9 cellular contexts compared by ENCODE assay signal in the genomic region with DNA sequence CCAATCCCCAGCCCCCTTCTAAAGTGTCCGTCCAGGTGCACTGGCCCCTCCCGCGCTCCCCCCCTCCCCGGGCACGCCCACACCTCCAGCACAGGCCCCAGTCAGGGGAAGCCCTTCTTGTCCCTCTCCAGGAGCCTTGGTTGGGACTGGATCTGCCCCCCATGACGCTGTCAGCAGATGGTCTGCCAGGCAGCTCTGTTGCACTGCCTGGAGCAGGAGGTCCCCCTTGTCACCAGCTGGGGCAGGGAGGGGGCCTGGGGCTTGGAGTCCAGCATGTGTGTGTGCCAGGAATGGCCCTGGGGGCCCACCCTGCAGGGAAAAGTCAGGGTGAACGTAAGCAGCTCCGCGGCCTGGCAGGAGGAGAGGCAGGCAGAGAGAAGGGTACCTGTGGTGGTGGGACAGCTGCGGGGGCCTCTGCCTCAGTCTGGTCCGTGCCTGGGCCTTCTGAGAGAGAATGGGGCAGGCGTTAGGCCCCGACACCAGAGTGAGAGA. TPM values are rescaled to one million over a fixed set of nuclear protein-coding genes. Genes with fewer than 3 reads are reported as not detected.
DNase-seq lines count a peak whose midpoint lies in the region; ATAC-seq and TF ChIP-seq lines count a peak whose summit lies in the region.
"Had no signal": no experiment of that assay in that cellular context is flagged by ENCODE, and none has a peak within 500 bp of the region (broad histone marks: within the 10 kb centered on the region; RNA-seq: fewer than 3 reads in every experiment).

No MANE protein-coding gene starts in this region.

- in situ Hi-C loops in G401 (cut with HindIII; ENCODE audit: low sequenced_read_pairs), result no loop called here

- H3K4me3 Mint-ChIP-seq in T-helper 2 cell treated with Interferon-gamma antibody and Interleukin-4, amounts not matched to agents 5 μg/mL and 100 μg/mL, for 36 hours, result peak overlapping the region; percentile 79
- peak overlapping the region; percentile 70 to 85 (median 76) for H3K4me3 Mint-ChIP-seq in T-cell

- ATAC-seq in T-cell (replicated peaks in 1 of 4), result no peak
- ATAC-seq in foreskin keratinocyte, result peak; percentile 13

- H3K4me1 Mint-ChIP-seq in T-helper 2 cell treated with Interferon-gamma antibody and Interleukin-4, amounts not matched to agents 5 μg/mL and 100 μg/mL, for 36 hours (ENCODE audit: low read depth), result peaks cover 16% of the 10 kb centered on the region
- H3K4me1 Mint-ChIP-seq in T-cell, result peaks cover 14 to 28% (median 19%) of the 10 kb centered on the region in 3 donors

- H3K9me3 Mint-ChIP-seq in T-helper 2 cell treated with Interferon-gamma antibody and Interleukin-4, amounts not matched to agents 5 μg/mL and 100 μg/mL, for 36 hours, result no peaks in the 10 kb centered on the region
- H3K9me3 Mint-ChIP-seq in T-cell, result no peaks in the 10 kb centered on the region

- TF ChIP-seq POLR2A in spleen (IDR thresholded peaks at IDR 0.05), result no peak

- intact Hi-C loops in spleen (cut with DNase I; ENCODE audit: low total_unique reads), result no loop called here

- H3K4me1 ChIP-seq in foreskin keratinocyte (peaks cover 9% of the 10 kb centered on the region), spleen (peaks cover 21 to 58% (median 43%) of the 10 kb centered on the region in 6 donors)

- H3K9me3 ChIP-seq in spleen, result no peaks in the 10 kb centered on the region

- CTCF ChIA-PET in T-cell (lab: Charles Lee), result interaction anchor here in 1 of 2 donors (0.6 kb wide), 1 partner anchor 961 kb away, joined by 3 read pairs; no protein-coding TSS in a partner anchor

- H3K27ac ChIP-seq in foreskin keratinocyte (no peak overlapping the region), spleen (peak overlapping the region; percentile 89 to 98 (median 96))
- H3K27ac ChIP-seq: brain microvascular endothelial cell had no signal

- H3K27me3 ChIP-seq in foreskin keratinocyte (no peaks in the 10 kb centered on the region), spleen (replicated peaks in 1 of 7) (no peaks in the 10 kb centered on the region), H7 (ENCODE audit: control insufficient read depth, insufficient read depth, low read length) (no peaks in the 10 kb centered on the region)
- H3K27me3 ChIP-seq: brain microvascular endothelial cell had no signal

- H3K4me3 ChIP-seq in spleen, result peak overlapping the region in 5 of 8 donors; percentile 66 to 91 (median 70)
- no peak overlapping the region for H3K4me3 ChIP-seq in H7 (ENCODE audit: insufficient read depth, low read depth, low read length)

- peaks cover 20% of the 10 kb centered on the region for H3K36me3 Mint-ChIP-seq in T-helper 2 cell treated with Interferon-gamma antibody and Interleukin-4, amounts not matched to agents 5 μg/mL and 100 μg/mL, for 36 hours (ENCODE audit: low read depth)
- H3K36me3 Mint-ChIP-seq in T-cell, result peaks cover 6% of the 10 kb centered on the region

- 67 to 87% (median 83%) methylated on average over 10 to 13 of the region's 13 CpGs for WGBS in spleen, 5 donors

- no peaks in the 10 kb centered on the region for H3K27me3 Mint-ChIP-seq in T-helper 2 cell treated with Interferon-gamma antibody and Interleukin-4, amounts not matched to agents 5 μg/mL and 100 μg/mL, for 36 hours (ENCODE audit: low read depth)
- no peaks in the 10 kb centered on the region for H3K27me3 Mint-ChIP-seq in T-cell

- H3K36me3 ChIP-seq in spleen, result peaks cover 4 to 69% (median 51%) of the 10 kb centered on the region in 6 donors
- H3K36me3 ChIP-seq in H7 (replicated peaks; ENCODE audit: control insufficient read depth, insufficient read depth, low read length), result peaks cover 14% of the 10 kb centered on the region

- POLR2A ChIA-PET in T-cell (lab: Charles Lee), result no interaction called here

- peak overlapping the region; percentile 82 for H3K27ac Mint-ChIP-seq in T-helper 2 cell treated with Interferon-gamma antibody and Interleukin-4, amounts not matched to agents 5 μg/mL and 100 μg/mL, for 36 hours
- H3K27ac Mint-ChIP-seq in T-cell, result peak overlapping the region; percentile 61 to 72

- TF ChIP-seq CTCF in foreskin keratinocyte (conservative IDR thresholded peaks at IDR 0.05) (no peak), spleen (IDR thresholded peaks at IDR 0.05 in 8 of 11, conservative IDR thresholded peaks at IDR 0.05 in 3 of 11) (no peak)

- DNase-seq in T-helper 2 cell treated with Interferon-gamma antibody and Interleukin-4, amounts not matched to agents 5 μg/mL and 100 μg/mL, for 36 hours (ENCODE audit: low spot score), result no peak
- DNase-seq in T-helper 2 cell (no peak), T-cell (peak in 1 of 34 experiments; percentile 24), foreskin keratinocyte (peak in 1 of 2 donors; percentile 26), spleen (peak; percentile 84), A172 (ENCODE audit: low spot score) (no peak), G401 (ENCODE audit: low spot score) (no peak), H7 (no peak)

RNA-seq across cellular contexts. Expression of a gene that starts 1.6 kb away (rescaled TPM):
- total RNA-seq in T-cell, result 100 to 1,000 TPM in 1 of 5 donors, 10 to 100 TPM in 4; 58.9 to 128 (median 73.7) TPM
- 52.1 and 66.7 TPM in 2 replicates for total RNA-seq in foreskin keratinocyte
- 54.0 and 66.9 TPM in 2 replicates for polyA plus RNA-seq in foreskin keratinocyte
- 10 to 100 TPM; 53.0 to 88.8 (median 85.3) TPM for total RNA-seq in spleen
- polyA plus RNA-seq in spleen, result 10 to 100 TPM; 52.3 to 99.1 (median 73.9) TPM
- total RNA-seq in A172 (2014; rRNA removed; shearing (Covaris generic)), result 6.4 and 12.0 TPM in 2 replicates
- 1.1 and 3.6 TPM in 2 replicates for total RNA-seq in G401 (2014; rRNA removed; shearing (Covaris generic))
- total RNA-seq in H7 (2014; rRNA removed; shearing (Covaris generic)), result 13.6 and 14.6 TPM in 2 replicates

RNA-seq across cellular contexts. Expression of a gene that starts 10.6 kb away (rescaled TPM):
- under 1 TPM in 2 of 5 donors, not detected in 3; 0.26 to 0.29 TPM for total RNA-seq in T-cell
- total RNA-seq in foreskin keratinocyte, result not detected in 2 replicates
- polyA plus RNA-seq in foreskin keratinocyte, result not detected in 2 replicates
- total RNA-seq in spleen, result not detected
- polyA plus RNA-seq in spleen, result under 1 TPM; 0.02 to 0.16 (median 0.03) TPM
- total RNA-seq in A172 (2014; rRNA removed; shearing (Covaris generic)), result not detected in 2 replicates
- not detected in 2 replicates for total RNA-seq in G401 (2014; rRNA removed; shearing (Covaris generic))
- not detected in 2 replicates for total RNA-seq in H7 (2014; rRNA removed; shearing (Covaris generic))

RNA-seq across cellular contexts. Expression of a gene that starts 12.8 kb away (rescaled TPM):
- total RNA-seq in T-cell (not detected), foreskin keratinocyte (not detected in 2 replicates), spleen (1 to 10 TPM in 4 of 7 donors, not detected in 3; 1.2 to 3.8 (median 2.8) TPM)
- polyA plus RNA-seq in foreskin keratinocyte (not detected in 2 replicates), spleen (1 to 10 TPM; 1.1 to 1.7 (median 1.5) TPM)
- not detected in 2 replicates for total RNA-seq in A172 (2014; rRNA removed; shearing (Covaris generic))
- total RNA-seq in G401 (2014; rRNA removed; shearing (Covaris generic)), result not detected in 2 replicates
- not detected in 2 replicates for total RNA-seq in H7 (2014; rRNA removed; shearing (Covaris generic))

RNA-seq across cellular contexts. Expression of a gene that starts 22.9 kb away (rescaled TPM):
- total RNA-seq in T-cell, result 1 to 10 TPM in 2 of 5 donors, under 1 TPM in 3; 0.49 to 1.3 (median 0.98) TPM
- not detected in 2 replicates for total RNA-seq in foreskin keratinocyte
- polyA plus RNA-seq in foreskin keratinocyte, result 0.10 TPM in 1 of 2 replicates, not detected in the other
- total RNA-seq in spleen, result under 1 TPM in 4 of 7 donors, not detected in 3; 0.44 to 0.86 (median 0.60) TPM
- polyA plus RNA-seq in spleen, result under 1 TPM; 0.12 to 0.43 (median 0.26) TPM
- not detected in 2 replicates for total RNA-seq in A172 (2014; rRNA removed; shearing (Covaris generic))
- total RNA-seq in G401 (2014; rRNA removed; shearing (Covaris generic)), result not detected in 2 replicates
- 1.8 and 2.1 TPM in 2 replicates for total RNA-seq in H7 (2014; rRNA removed; shearing (Covaris generic))

RNA-seq across cellular contexts. Expression of a gene that starts 37.9 kb away (rescaled TPM):
- total RNA-seq in T-cell, result 10 to 100 TPM; 40.2 to 69.4 (median 66.3) TPM
- total RNA-seq in foreskin keratinocyte, result 28.4 and 30.4 TPM in 2 replicates
- polyA plus RNA-seq in foreskin keratinocyte, result 14.2 and 15.1 TPM in 2 replicates
- 10 to 100 TPM; 24.2 to 41.5 (median 33.2) TPM for total RNA-seq in spleen
- 10 to 100 TPM in 1 of 3 donors, 1 to 10 TPM in 2; 7.3 to 27.6 (median 8.4) TPM for polyA plus RNA-seq in spleen
- total RNA-seq in A172 (2014; rRNA removed; shearing (Covaris generic)), result 12.8 and 14.9 TPM in 2 replicates
- 34.8 and 39.3 TPM in 2 replicates for total RNA-seq in G401 (2014; rRNA removed; shearing (Covaris generic))
- 37.5 and 42.1 TPM in 2 replicates for total RNA-seq in H7 (2014; rRNA removed; shearing (Covaris generic))
